In the genomic region with DNA sequence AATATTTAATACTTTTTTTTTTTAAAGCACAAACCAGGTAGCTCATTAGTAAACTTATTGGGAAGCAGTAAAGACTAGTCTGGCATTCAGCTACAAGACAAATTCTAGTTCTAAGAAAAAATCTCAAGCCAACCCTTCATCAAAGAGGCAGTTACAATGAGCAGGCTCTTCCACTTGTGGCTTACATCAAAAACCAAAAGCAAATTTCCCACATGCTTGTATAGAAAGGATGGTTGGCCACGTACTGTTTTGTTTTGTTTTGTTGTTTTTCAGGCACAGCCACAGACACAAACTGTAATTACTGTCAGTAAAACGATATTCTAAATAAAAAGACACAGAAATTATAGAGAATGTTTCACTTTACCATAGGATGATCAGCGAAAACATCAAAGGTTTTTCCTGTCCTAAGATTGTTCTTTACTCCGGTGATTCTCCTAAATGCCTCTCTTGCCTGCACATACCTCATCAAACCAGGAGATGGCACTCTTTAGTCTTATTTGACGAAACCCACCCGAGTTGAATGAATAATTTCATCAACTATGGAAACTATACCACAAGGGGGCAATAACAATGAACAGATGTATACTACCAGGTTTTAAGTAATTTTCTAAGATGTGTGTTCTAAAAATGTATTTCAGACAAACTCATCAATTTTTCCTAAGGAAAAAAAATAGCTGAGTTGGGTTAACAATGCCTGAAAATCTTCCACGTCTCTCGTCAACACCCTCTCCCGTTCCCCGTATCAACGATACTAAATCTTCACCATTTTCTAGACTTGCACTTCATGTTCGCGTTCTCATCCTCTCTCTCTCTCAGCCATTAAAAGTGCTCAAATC, we compare ENCODE assay signal across 8 cellular contexts.
DNase-seq lines count a peak whose midpoint lies in the region; ATAC-seq lines count a peak whose summit lies in the region.

No MANE protein-coding gene starts in this region.

- peak overlapping the region in 4 of 5 donors; percentile 30 to 62 (median 48) for H3K9ac ChIP-seq in subcutaneous abdominal adipose tissue (ENCODE audit: low read length in 5 of 5)

- H3K4me1 Mint-ChIP-seq in memory B cell = peaks cover 8% of the 10 kb centered on the region

- H3K4me3 Mint-ChIP-seq in memory B cell = peak overlapping the region; percentile 28

- H3K27me3 ChIP-seq in effector memory CD4-positive, alpha-beta T cell (replicated peaks; ENCODE audit: control insufficient read depth, insufficient read depth, low read length, poor library complexity, severe bottlenecking) = no peaks in the 10 kb centered on the region
- H3K27me3 ChIP-seq in subcutaneous abdominal adipose tissue (ENCODE audit: control insufficient read depth in 5 of 5, insufficient read depth in 4 of 5, low read length in 5 of 5) = no peaks in the 10 kb centered on the region

- no peaks in the 10 kb centered on the region for H3K4me1 ChIP-seq in effector memory CD4-positive, alpha-beta T cell (ENCODE audit: control insufficient read depth, insufficient read depth, low read length, poor library complexity, severe bottlenecking)
- H3K4me1 ChIP-seq in subcutaneous abdominal adipose tissue (ENCODE audit: control insufficient read depth in 5 of 5, insufficient read depth in 5 of 5, low read length in 5 of 5) = peaks cover 0 to 16% (median 12%) of the 10 kb centered on the region in 5 donors

- no peak overlapping the region for H3K4me3 ChIP-seq in effector memory CD4-positive, alpha-beta T cell (ENCODE audit: insufficient read depth, low read depth, low read length, poor library complexity, severe bottlenecking)
- peak overlapping the region; percentile 6 to 56 (median 47) for H3K4me3 ChIP-seq in subcutaneous abdominal adipose tissue (ENCODE audit: low read depth in 1 of 5, low read length in 5 of 5)

- no peaks in the 10 kb centered on the region for H3K9me3 Mint-ChIP-seq in memory B cell

- peak; percentile 15 to 63 (median 19) for DNase-seq in stimulated activated CD4-positive, alpha-beta T cell treated with anti-CD3 and anti-CD28 coated beads, Interleukin-12 subunit alpha, Interleukin-12 subunit beta, amount 100 ng/mL, for 48 hours (ENCODE audit: low read depth in 2 of 3, low spot score in 1 of 3)
- DNase-seq in stimulated activated CD4-positive, alpha-beta T cell treated with anti-CD3 and anti-CD28 coated beads, Interleukin-12 subunit alpha, Interleukin-12 subunit beta, amount 100 ng/mL, for 4 hours = no peak
- peak; percentile 90 for DNase-seq in NCI-H345 treated with DMSO at 0.1 percent for 48 hours (lab: John Stamatoyannopoulos, UW; ENCODE audit: unreplicated experiment)
- DNase-seq in effector memory CD4-positive, alpha-beta T cell = peak; percentile 9 to 43 (median 25)
- DNase-seq in memory B cell (ENCODE audit: low spot score in 2 of 2) = peak; percentile 43 to 80

- H3K36me3 ChIP-seq in effector memory CD4-positive, alpha-beta T cell (ENCODE audit: control insufficient read depth, insufficient read depth, low read length) = no peaks in the 10 kb centered on the region
- no peaks in the 10 kb centered on the region for H3K36me3 ChIP-seq in subcutaneous abdominal adipose tissue (ENCODE audit: control insufficient read depth in 5 of 5, insufficient read depth in 5 of 5, low read length in 5 of 5)

- H3K9me3 ChIP-seq in effector memory CD4-positive, alpha-beta T cell (ENCODE audit: control insufficient read depth, low read length) = no peaks in the 10 kb centered on the region
- peaks cover 0 to 4% (median 0%) of the 10 kb centered on the region in 5 donors for H3K9me3 ChIP-seq in subcutaneous abdominal adipose tissue (ENCODE audit: control insufficient read depth in 5 of 5, low read length in 5 of 5)

- H3K27ac ChIP-seq in effector memory CD4-positive, alpha-beta T cell (ENCODE audit: insufficient read depth, low read length, poor library complexity, severe bottlenecking) = no peak overlapping the region
- H3K27ac ChIP-seq in subcutaneous abdominal adipose tissue (ENCODE audit: low read depth, low read length) = no peak overlapping the region

- H3K27ac Mint-ChIP-seq in memory B cell = no peak overlapping the region

- peaks cover 19% of the 10 kb centered on the region for H3K36me3 Mint-ChIP-seq in memory B cell

- H3K27me3 Mint-ChIP-seq in memory B cell = no peaks in the 10 kb centered on the region

- ATAC-seq in HG03159 (IDR thresholded peaks at IDR 0.05; ENCODE audit: unreplicated experiment) (peak; percentile 66), memory B cell (ENCODE audit: low read depth) (peak; percentile 95)
- ATAC-seq in activated CD4-positive, CD25-positive, alpha-beta regulatory T cell treated with anti-CD3 and anti-CD28 coated beads, Interleukin-2, amount 50 U/mL, for 24 hours = peak; percentile 79 to 87
